ENCODE assay signal across 23 cellular contexts in the genomic region with DNA sequence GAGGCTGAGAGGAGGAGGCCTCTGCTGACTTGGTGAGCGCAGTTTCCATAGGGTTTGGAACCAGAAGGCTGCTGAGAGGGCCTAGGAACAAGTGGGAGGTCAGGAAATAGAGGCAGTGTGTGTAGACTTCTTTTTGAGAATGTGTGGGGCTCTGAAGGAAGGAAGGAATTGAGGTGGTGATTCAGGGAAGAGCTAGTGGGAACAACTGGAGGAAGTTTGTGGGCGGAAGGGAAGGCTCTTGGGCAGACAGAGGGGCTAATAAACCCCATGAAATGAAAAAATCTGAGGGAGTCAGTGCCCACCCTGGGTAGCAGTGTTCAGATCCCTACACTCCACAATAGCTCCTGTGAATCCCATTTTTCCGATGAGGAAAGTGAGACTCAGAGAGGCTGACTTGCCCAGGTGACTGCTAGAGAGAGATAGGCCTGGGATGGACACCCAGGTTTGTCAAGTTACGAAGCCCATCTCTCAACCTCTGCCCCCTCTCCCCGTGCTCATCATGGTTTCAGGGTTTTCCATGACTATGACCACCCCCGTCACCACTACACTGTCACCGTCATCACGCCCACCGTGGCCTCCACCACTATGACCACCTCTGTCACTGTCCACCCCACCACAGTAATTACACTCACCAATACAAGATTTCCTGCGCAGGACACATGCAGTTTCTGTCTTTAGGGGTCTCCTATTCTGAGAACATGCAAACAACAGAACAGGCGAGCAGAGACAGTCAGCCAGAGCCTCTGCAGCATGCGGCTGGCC.
DNase-seq lines count a peak whose midpoint lies in the region; ATAC-seq, FAIRE-seq and TF ChIP-seq lines count a peak whose summit lies in the region.
"Had no signal": no experiment of that assay in that cellular context is flagged by ENCODE, and none has a peak within 500 bp of the region (broad histone marks: within the 10 kb centered on the region; RNA-seq: fewer than 3 reads in every experiment).

No MANE protein-coding gene starts in this region.

- no peak for ATAC-seq in IMR-90 (ENCODE audit: low read depth)

- H3K9ac ChIP-seq in IMR-90 (ENCODE audit: low read depth, low read length) = no peak overlapping the region

- no peak overlapping the region for H4K8ac ChIP-seq in IMR-90 (ENCODE audit: low read depth in 2 of 2, low read length in 2 of 2)

- no peaks in the 10 kb centered on the region for H3K36me3 Mint-ChIP-seq in mesothelial cell of epicardium
- H3K36me3 Mint-ChIP-seq in activated CD4-positive, alpha-beta memory T cell treated with anti-CD3 and anti-CD28 coated beads for 36 hours = no peaks in the 10 kb centered on the region
- H3K36me3 Mint-ChIP-seq: CD4-positive, CD25-positive, alpha-beta regulatory T cell had no signal

- no peak overlapping the region for H3K23ac ChIP-seq in IMR-90 (ENCODE audit: low read depth, low read length)

- peak overlapping the region; percentile 37; the same call in 1 of the 2 replicates for H3K18ac ChIP-seq in IMR-90 (ENCODE audit: low read depth, low read length)

- no peak overlapping the region; the same call in 1 of the 2 replicates for H4K5ac ChIP-seq in IMR-90 (ENCODE audit: low read depth, low read length)

- no TSS peak for BruUV-seq in IMR-90 (replicated peaks; lab: Mats Ljungman, UMichigan)

- no peaks in the 10 kb centered on the region for H3K27me3 ChIP-seq in IMR-90 (ENCODE audit: control insufficient read depth, insufficient read depth, low read length)
- no peaks in the 10 kb centered on the region for H3K27me3 ChIP-seq in bronchial epithelial cell (ENCODE audit: control insufficient read depth, insufficient read depth, low read length)
- H3K27me3 ChIP-seq in sigmoid colon = no peaks in the 10 kb centered on the region
- H3K27me3 ChIP-seq in right atrium auricular region = no peaks in the 10 kb centered on the region
- H3K27me3 ChIP-seq: Peyer's patch had no signal

- peak overlapping the region; percentile 58 for H2AK9ac ChIP-seq in IMR-90 (replicated peaks; ENCODE audit: low read depth, low read length, poor library complexity)

- POLR2A ChIA-PET in IMR-90 (lab: Charles Lee; ENCODE audit: unreplicated experiment) = no interaction called here
- POLR2A ChIA-PET in activated CD4-positive, alpha-beta memory T cell treated with anti-CD3 and anti-CD28 coated beads for 36 hours (lab: Charles Lee) = no interaction called here

- no peak overlapping the region for H2BK5ac ChIP-seq in IMR-90 (ENCODE audit: low read depth, low read length, poor library complexity, severe bottlenecking)

- H3K36me3 ChIP-seq in IMR-90 (ENCODE audit: control insufficient read depth, insufficient read depth, low read length) (no peaks in the 10 kb centered on the region), bronchial epithelial cell (ENCODE audit: control insufficient read depth, insufficient read depth, low read length) (no peaks in the 10 kb centered on the region), sigmoid colon (no peaks in the 10 kb centered on the region), right atrium auricular region (no peaks in the 10 kb centered on the region)
- H3K36me3 ChIP-seq: Peyer's patch had no signal

- DNase-seq in IMR-90 (no peak), bronchial epithelial cell (ENCODE audit: low read depth) (no peak), mesothelial cell of epicardium (ENCODE audit: low spot score in 2 of 2, unreplicated experiment in 2 of 2) (no peak), sigmoid colon (peak; percentile 34), right atrium auricular region (ENCODE audit: low spot score) (no peak), NCI-H446 (lab: John Stamatoyannopoulos, UW) (no peak), activated T-cell treated with anti-CD3 and anti-CD28 coated beads for 4 hours (no peak)
- DNase-seq in activated CD4-positive, alpha-beta memory T cell treated with anti-CD3 and anti-CD28 coated beads for 36 hours = no peak
- DNase-seq: ACHN; AML-193; CD4-positive, CD25-positive, alpha-beta regulatory T cell; COR-L47; DMS 273 treated with DMSO at 0.1 percent for 48 hours; DND-41; H9; NCI-H1092 treated with DMSO at 0.1 percent for 48 hours; NCI-H146; NCI-H2081; NCI-H2171 treated with DMSO at 0.1 percent for 48 hours; NCI-H446 treated with DMSO at 0.1 percent for 48 hours; NCI-H69 had no signal

- no peak overlapping the region for H3K56ac ChIP-seq in IMR-90 (ENCODE audit: extremely low read depth, insufficient read depth, low read length)

- in situ Hi-C loops in IMR-90 (cut with MboI; ENCODE audit: low sequenced_read_pairs) = no loop called here

- H3K4me1 ChIP-seq in IMR-90 (ENCODE audit: control insufficient read depth, insufficient read depth, low read length) (peaks cover 13% of the 10 kb centered on the region; the same call in 1 of the 2 replicates), sigmoid colon (no peaks in the 10 kb centered on the region), right atrium auricular region (no peaks in the 10 kb centered on the region)
- H3K4me1 ChIP-seq: Peyer's patch had no signal

- H3K4me3 Mint-ChIP-seq in mesothelial cell of epicardium = no peak overlapping the region
- no peak overlapping the region for H3K4me3 Mint-ChIP-seq in activated CD4-positive, alpha-beta memory T cell treated with anti-CD3 and anti-CD28 coated beads for 36 hours
- H3K4me3 Mint-ChIP-seq: CD4-positive, CD25-positive, alpha-beta regulatory T cell; H9 had no signal

- H3K14ac ChIP-seq in IMR-90 (replicated peaks; ENCODE audit: low read depth, low read length) = 0 out of 2 replicates have a peak overlapping the region, but pooled peaks have one; percentile 17

- H3K9me3 Mint-ChIP-seq in mesothelial cell of epicardium = peaks cover 16% of the 10 kb centered on the region
- H3K9me3 Mint-ChIP-seq in activated CD4-positive, alpha-beta memory T cell treated with anti-CD3 and anti-CD28 coated beads for 36 hours = no peaks in the 10 kb centered on the region

- H2BK20ac ChIP-seq in IMR-90 (ENCODE audit: low read depth, low read length) = no peak overlapping the region

- peaks cover 30% of the 10 kb centered on the region for H3K4me1 Mint-ChIP-seq in mesothelial cell of epicardium
- H3K4me1 Mint-ChIP-seq in activated CD4-positive, alpha-beta memory T cell treated with anti-CD3 and anti-CD28 coated beads for 36 hours (ENCODE audit: low read depth) = peaks cover 2% of the 10 kb centered on the region
- H3K4me1 Mint-ChIP-seq: CD4-positive, CD25-positive, alpha-beta regulatory T cell had no signal

- TF ChIP-seq EP300 in sigmoid colon (IDR thresholded peaks at IDR 0.05) = no peak

- H3K27ac Mint-ChIP-seq in mesothelial cell of epicardium = peak overlapping the region; percentile 13
- no peak overlapping the region for H3K27ac Mint-ChIP-seq in activated CD4-positive, alpha-beta memory T cell treated with anti-CD3 and anti-CD28 coated beads for 36 hours
- H3K27ac Mint-ChIP-seq: CD4-positive, CD25-positive, alpha-beta regulatory T cell; H9 had no signal

- no peak overlapping the region; the same call in 1 of the 2 replicates for H4K91ac ChIP-seq in IMR-90 (ENCODE audit: insufficient read depth, low read depth, low read length)

- TF ChIP-seq CTCF in IMR-90 (conservative IDR thresholded peaks at IDR 0.05; ENCODE audit: low read depth, low read length) (no peak), bronchial epithelial cell (IDR thresholded peaks at IDR 0.05; ENCODE audit: insufficient read depth, low read length, severe bottlenecking) (no peak), mesothelial cell of epicardium (IDR thresholded peaks at IDR 0.05; ENCODE audit: unreplicated experiment) (no peak), sigmoid colon (IDR thresholded peaks at IDR 0.05) (no peak), right atrium auricular region (IDR thresholded peaks at IDR 0.05) (no peak)

- dilution Hi-C loops in IMR-90 (cut with HindIII; ENCODE audit: low sequenced_read_pairs, unreplicated experiment) = no loop called here

- H3K27ac ChIP-seq in IMR-90 (ENCODE audit: insufficient read depth, low read length) (no peak overlapping the region; the same call in 1 of the 2 replicates), sigmoid colon (peak overlapping the region in 1 of 4 donors; percentile 18), right atrium auricular region (no peak overlapping the region)

- H2AFZ ChIP-seq in IMR-90 (replicated peaks; ENCODE audit: low read length, poor library complexity) = peak overlapping the region; percentile 29

- 100% methylated on average over 6 of the region's 12 CpGs; no CpG with 5 or more reads in 1 of the 2 experiments for WGBS in IMR-90 (ENCODE audit: extremely low coverage in 2 of 2, insufficient read length in 1 of 2), 2 experiments
- 93 to 95% methylated on average over 12 of the region's 12 CpGs for WGBS in sigmoid colon, 2 donors

- TF ChIP-seq POLR2A in IMR-90 (IDR thresholded peaks at IDR 0.05; ENCODE audit: low read depth, low read length) (no peak), sigmoid colon (IDR thresholded peaks at IDR 0.05) (no peak)

- peak overlapping the region; percentile 93; the same call in 1 of the 2 replicates for H2AK5ac ChIP-seq in IMR-90 (ENCODE audit: low read depth, low read length)

- no peak overlapping the region for H2BK15ac ChIP-seq in IMR-90 (ENCODE audit: low read depth, low read length)

- peak; percentile 7 for FAIRE-seq in bronchial epithelial cell (lab: Jason Lieb, UNC)
- FAIRE-seq: HTR-8/SVneo had no signal

- H3K9me1 ChIP-seq in IMR-90 (ENCODE audit: insufficient read depth, low read length) = peaks cover 4% of the 10 kb centered on the region; the same call in 1 of the 2 replicates

- no peak overlapping the region for H3K4me2 ChIP-seq in IMR-90 (ENCODE audit: low read depth, low read length)

- intact Hi-C loops in IMR-90 (cut with micrococcal nuclease) = no loop called here
- intact Hi-C loops in sigmoid colon (cut with DNase I) = no loop called here
- intact Hi-C loops in activated CD4-positive, alpha-beta memory T cell treated with anti-CD3 and anti-CD28 coated beads for 36 hours (cut with micrococcal nuclease) = no loop called here

- no peaks in the 10 kb centered on the region for H3K27me3 Mint-ChIP-seq in mesothelial cell of epicardium (ENCODE audit: low read depth)
- peaks cover 9% of the 10 kb centered on the region for H3K27me3 Mint-ChIP-seq in activated CD4-positive, alpha-beta memory T cell treated with anti-CD3 and anti-CD28 coated beads for 36 hours

- no peaks in the 10 kb centered on the region for H4K20me1 ChIP-seq in IMR-90 (ENCODE audit: insufficient read depth, low read length)

- CTCF ChIA-PET in IMR-90 (lab: Yijun Ruan, JAX) = no interaction called here
- CTCF ChIA-PET in activated CD4-positive, alpha-beta memory T cell treated with anti-CD3 and anti-CD28 coated beads for 36 hours (lab: Charles Lee) = interaction anchor here (0.6 kb wide), 1 partner anchor 54 kb away, joined by 4 read pairs; no protein-coding TSS in a partner anchor

- TF ChIP-seq RAD21 in IMR-90 (IDR thresholded peaks at IDR 0.05; ENCODE audit: low read length) = no peak

- no peaks in the 10 kb centered on the region for H3K79me1 ChIP-seq in IMR-90 (ENCODE audit: low read depth in 1 of 2, low read length in 2 of 2)

- H3K4ac ChIP-seq in IMR-90 (ENCODE audit: low read depth, low read length) = peak overlapping the region; percentile 43; the same call in 1 of the 2 replicates

- H3K9me3 ChIP-seq in IMR-90 (ENCODE audit: control insufficient read depth, insufficient read depth, low read length) (no peaks in the 10 kb centered on the region), sigmoid colon (no peaks in the 10 kb centered on the region), right atrium auricular region (no peaks in the 10 kb centered on the region)
- H3K9me3 ChIP-seq: Peyer's patch had no signal

- H3K4me3 ChIP-seq in IMR-90 (ENCODE audit: insufficient read depth, low read depth, low read length) = no peak overlapping the region
- no peak overlapping the region for H3K4me3 ChIP-seq in bronchial epithelial cell (ENCODE audit: low read depth, low read length)
- no peak overlapping the region for H3K4me3 ChIP-seq in sigmoid colon
- no peak overlapping the region for H3K4me3 ChIP-seq in right atrium auricular region
- H3K4me3 ChIP-seq: Peyer's patch had no signal

- H2BK120ac ChIP-seq in IMR-90 (ENCODE audit: low read depth, low read length) = no peak overlapping the region; the same call in 1 of the 2 replicates
